In genomic region chr4:118277243-118277642, GRCh38 we compare ENCODE assay signal across 10 cellular contexts.
A peak's percentile ranks its signal among the peaks of the same experiment; 100 is the strongest.
DNase-seq lines count a peak whose midpoint lies in the region; ATAC-seq and TF ChIP-seq lines count a peak whose summit lies in the region.
"Had no signal": no experiment of that assay in that cellular context is flagged by ENCODE, and none has a peak within 500 bp of the region (broad histone marks: within the 10 kb centered on the region; RNA-seq: fewer than 3 reads in every experiment).

No MANE protein-coding gene starts in this region.

- no peaks in the 10 kb centered on the region for H3K9me2 ChIP-seq in OCI-LY7 (ENCODE audit: insufficient read depth, low read length)

- H3K27me3 Mint-ChIP-seq in activated T-cell treated with anti-CD3 and anti-CD28 coated beads, Interleukin-2, amount 50 U/mL, for 24 hours, result no peaks in the 10 kb centered on the region
- peaks cover 6% of the 10 kb centered on the region for H3K27me3 Mint-ChIP-seq in glutamatergic neuron (ENCODE audit: unreplicated experiment)

- H3K36me3 ChIP-seq in OCI-LY7 (ENCODE audit: insufficient read depth, low read length) (peaks cover 36% of the 10 kb centered on the region), iPS-20b (ENCODE audit: insufficient read depth, low read depth, low read length) (peaks cover 28% of the 10 kb centered on the region)

- no peaks in the 10 kb centered on the region for H3K27me3 ChIP-seq in iPS-20b (ENCODE audit: insufficient read depth, low read length)

- H3K4me3 Mint-ChIP-seq in activated T-cell treated with anti-CD3 and anti-CD28 coated beads, Interleukin-2, amount 50 U/mL, for 24 hours, result peak overlapping the region; percentile 93
- peak overlapping the region; percentile 78 for H3K4me3 Mint-ChIP-seq in stimulated activated effector memory CD8-positive, alpha-beta T cell treated with anti-CD3 and anti-CD28 coated beads, Interleukin-12 subunit alpha, Interleukin-12 subunit beta, amount 100 ng/mL, for 72 hours
- no peak overlapping the region for H3K4me3 Mint-ChIP-seq in glutamatergic neuron (ENCODE audit: unreplicated experiment)

- H3K27ac ChIP-seq in OCI-LY7 (ENCODE audit: low read depth, low read length, poor library complexity, severe bottlenecking) (no peak overlapping the region), iPS-20b (ENCODE audit: low read length) (no peak overlapping the region)

- H3K4me1 ChIP-seq in OCI-LY7 (ENCODE audit: insufficient read depth, low read length, poor library complexity, severe bottlenecking) (peaks cover 31% of the 10 kb centered on the region), iPS-20b (ENCODE audit: insufficient read depth, low read length) (0 out of 2 replicates have a peak, but pooled peaks cover 4% of the 10 kb centered on the region)

- H3K36me3 Mint-ChIP-seq in activated T-cell treated with anti-CD3 and anti-CD28 coated beads, Interleukin-2, amount 50 U/mL, for 24 hours (ENCODE audit: low read depth), result peaks cover 43% of the 10 kb centered on the region
- H3K36me3 Mint-ChIP-seq in stimulated activated effector memory CD8-positive, alpha-beta T cell treated with anti-CD3 and anti-CD28 coated beads, Interleukin-12 subunit alpha, Interleukin-12 subunit beta, amount 100 ng/mL, for 72 hours, result peaks cover 42% of the 10 kb centered on the region
- H3K36me3 Mint-ChIP-seq in glutamatergic neuron (ENCODE audit: unreplicated experiment), result no peaks in the 10 kb centered on the region

- peak overlapping the region; percentile 86 for H3K4me2 ChIP-seq in OCI-LY7 (ENCODE audit: low read length)

- TF ChIP-seq CTCF in OCI-LY7 (conservative IDR thresholded peaks at IDR 0.05; ENCODE audit: low read length) (no peak), glutamatergic neuron (IDR thresholded peaks at IDR 0.05; ENCODE audit: partially characterized antibody, unreplicated experiment) (no peak)

- H3K9ac ChIP-seq in iPS-20b (ENCODE audit: low read depth, low read length), result no peak overlapping the region

- POLR2A ChIA-PET in OCI-LY7 (lab: Charles Lee), result interaction anchor here (0.6 kb wide), 1 partner anchor 40 kb away, joined by 3 read pairs; no protein-coding TSS in a partner anchor

- H4K20me1 ChIP-seq in OCI-LY7 (ENCODE audit: insufficient read depth, low read length), result peaks cover 22% of the 10 kb centered on the region

- DNase-seq in activated T-cell treated with anti-CD3 and anti-CD28 coated beads, Interleukin-2, amount 50 U/mL, for 24 hours, result no peak
- no peak for DNase-seq in activated T-cell treated with anti-CD3 and anti-CD28 coated beads, Interleukin-2, amount 50 U/mL, for 48 hours
- DNase-seq in OCI-LY7 (ENCODE audit: low spot score) (no peak), glutamatergic neuron (no peak), 8988T (no peak)
- no peak for DNase-seq in stimulated activated effector memory CD8-positive, alpha-beta T cell treated with anti-CD3 and anti-CD28 coated beads, Interleukin-12 subunit alpha, Interleukin-12 subunit beta, amount 100 ng/mL, for 72 hours (ENCODE audit: low spot score in 2 of 2)
- DNase-seq: NCI-H226; stimulated activated CD4-positive, alpha-beta T cell treated with anti-CD3 and anti-CD28 coated beads, Interleukin-4, amount 100 ng/mL, for 1 hour had no signal

- H2AFZ ChIP-seq in OCI-LY7 (ENCODE audit: low read length), result no peak overlapping the region

- CTCF ChIA-PET in OCI-LY7 (lab: Charles Lee; ENCODE audit: unreplicated experiment), result no interaction called here

- H3K27ac Mint-ChIP-seq in activated T-cell treated with anti-CD3 and anti-CD28 coated beads, Interleukin-2, amount 50 U/mL, for 24 hours, result peak overlapping the region; percentile 99
- peak overlapping the region; percentile 94 for H3K27ac Mint-ChIP-seq in stimulated activated effector memory CD8-positive, alpha-beta T cell treated with anti-CD3 and anti-CD28 coated beads, Interleukin-12 subunit alpha, Interleukin-12 subunit beta, amount 100 ng/mL, for 72 hours
- no peak overlapping the region for H3K27ac Mint-ChIP-seq in glutamatergic neuron (ENCODE audit: unreplicated experiment)

- H3K79me2 ChIP-seq in OCI-LY7 (ENCODE audit: insufficient read depth, low read depth, low read length), result peaks cover 21% of the 10 kb centered on the region; the same call in 1 of the 2 replicates

- H3K4me3 ChIP-seq in OCI-LY7 (ENCODE audit: low read depth, low read length, poor library complexity, severe bottlenecking) (no peak overlapping the region), iPS-20b (ENCODE audit: low read length) (peak overlapping the region; percentile 83)

- peaks cover 6% of the 10 kb centered on the region; the same call in 1 of the 2 replicates for H3K9me3 ChIP-seq in OCI-LY7 (ENCODE audit: low read length)
- H3K9me3 ChIP-seq in iPS-20b (ENCODE audit: insufficient read depth, low read depth, low read length), result no peaks in the 10 kb centered on the region

- no peak for ATAC-seq in stimulated activated effector memory CD8-positive, alpha-beta T cell treated with anti-CD3 and anti-CD28 coated beads, Interleukin-12 subunit alpha, Interleukin-12 subunit beta, amount 100 ng/mL, for 72 hours
- no peak for ATAC-seq in HG03521 (IDR thresholded peaks at IDR 0.05; ENCODE audit: unreplicated experiment)

- no peaks in the 10 kb centered on the region for H3K9me3 Mint-ChIP-seq in activated T-cell treated with anti-CD3 and anti-CD28 coated beads, Interleukin-2, amount 50 U/mL, for 24 hours
- no peaks in the 10 kb centered on the region for H3K9me3 Mint-ChIP-seq in stimulated activated effector memory CD8-positive, alpha-beta T cell treated with anti-CD3 and anti-CD28 coated beads, Interleukin-12 subunit alpha, Interleukin-12 subunit beta, amount 100 ng/mL, for 72 hours
- peaks cover 5% of the 10 kb centered on the region for H3K9me3 Mint-ChIP-seq in glutamatergic neuron (ENCODE audit: unreplicated experiment)

- H3K4me1 Mint-ChIP-seq in activated T-cell treated with anti-CD3 and anti-CD28 coated beads, Interleukin-2, amount 50 U/mL, for 24 hours (ENCODE audit: low read depth), result peaks cover 35% of the 10 kb centered on the region
- peaks cover 28% of the 10 kb centered on the region for H3K4me1 Mint-ChIP-seq in stimulated activated effector memory CD8-positive, alpha-beta T cell treated with anti-CD3 and anti-CD28 coated beads, Interleukin-12 subunit alpha, Interleukin-12 subunit beta, amount 100 ng/mL, for 72 hours
- peaks cover 17% of the 10 kb centered on the region for H3K4me1 Mint-ChIP-seq in glutamatergic neuron (ENCODE audit: low read depth, unreplicated experiment)

- intact Hi-C loops in OCI-LY7 (cut with micrococcal nuclease; ENCODE audit: unreplicated experiment), result no loop called here

- no TSS peak for BruUV-seq in OCI-LY7 (replicated peaks; lab: Mats Ljungman, UMichigan)
